In the genomic region with DNA sequence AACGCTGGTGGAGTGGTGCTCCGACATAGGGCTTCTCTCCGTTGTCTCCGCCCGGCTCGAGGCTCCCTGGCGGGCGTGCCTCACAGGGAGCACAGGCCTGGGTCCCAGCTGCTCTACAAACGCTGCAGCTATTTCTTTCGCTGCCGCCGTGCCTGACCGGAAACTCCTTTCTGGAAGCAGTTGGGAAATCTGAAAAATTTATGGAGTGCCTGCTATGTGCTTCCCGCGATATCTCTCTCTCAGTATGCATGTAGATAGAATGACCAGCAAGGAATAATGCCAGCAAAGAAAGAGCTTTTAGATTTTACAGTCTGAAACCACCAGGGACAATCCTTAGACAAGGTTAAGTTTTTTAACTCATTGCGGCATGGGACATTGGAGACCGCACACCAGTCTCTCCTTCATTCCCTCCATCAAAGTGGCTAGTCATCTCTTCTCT, we compare ENCODE assay signal across 8 cellular contexts. TPM values are rescaled to one million over a fixed set of nuclear protein-coding genes. Genes with fewer than 3 reads are reported as not detected.
DNase-seq lines count a peak whose midpoint lies in the region; ATAC-seq and TF ChIP-seq lines count a peak whose summit lies in the region.

No MANE protein-coding gene starts in this region.

- WGBS in trophoblast cell (ENCODE audit: extremely low coverage, insufficient coverage, insufficient read length) = no CpG with 5 or more reads among the region's 17 CpGs

- intact Hi-C loops in PC-3 (cut with micrococcal nuclease) (loop anchor here (5.0 kb wide), 1 partner anchor 849 kb away; a partner anchor contains a TSS), posterior vena cava (cut with DNase I) (loop anchor here in 1 of 2 donors (10.0 kb wide), 1 partner anchor 852 kb away; a partner anchor contains a TSS)

- no peak overlapping the region for H3K27ac ChIP-seq in PC-3 (ENCODE audit: low read length)
- peak overlapping the region; percentile 73 for H3K27ac ChIP-seq in epithelial cell of prostate
- H3K27ac ChIP-seq in trophoblast cell (ENCODE audit: low read depth, low read length) = peak overlapping the region; percentile 97

- H2AK5ac ChIP-seq in trophoblast cell (ENCODE audit: low read length) = no peak overlapping the region

- H3K79me1 ChIP-seq in trophoblast cell (ENCODE audit: low read length) = peaks cover 10% of the 10 kb centered on the region

- peak overlapping the region; percentile 92 for H3K18ac ChIP-seq in trophoblast cell (ENCODE audit: low read length)

- H3K9me3 Mint-ChIP-seq in activated T-cell treated with anti-CD3 and anti-CD28 coated beads, Interleukin-2, amount 50 U/mL, for 4 hours = no peaks in the 10 kb centered on the region

- H2BK5ac ChIP-seq in trophoblast cell (ENCODE audit: low read depth, low read length, poor library complexity) = peak overlapping the region; percentile 96

- no peaks in the 10 kb centered on the region for H3K9me2 ChIP-seq in PC-3 (replicated peaks; ENCODE audit: low read length)

- H3K9me3 ChIP-seq in PC-3 (ENCODE audit: low read length) (no peaks in the 10 kb centered on the region), trophoblast cell (ENCODE audit: insufficient read depth, low read depth, low read length) (no peaks in the 10 kb centered on the region)

- H3K4me2 ChIP-seq in PC-3 (ENCODE audit: low read length) (peak overlapping the region; percentile 94), trophoblast cell (ENCODE audit: low read length) (peak overlapping the region; percentile 87)

- CTCF ChIA-PET in PC-3 (lab: Charles Lee) = no interaction called here

- POLR2A ChIA-PET in PC-3 (lab: Charles Lee; ENCODE audit: unreplicated experiment) = no interaction called here

- peaks cover 18% of the 10 kb centered on the region for H3K79me2 ChIP-seq in PC-3 (ENCODE audit: low read length)
- peaks cover 10% of the 10 kb centered on the region for H3K79me2 ChIP-seq in trophoblast cell (ENCODE audit: control insufficient read depth, insufficient read depth, low read length, poor library complexity)

- H4K8ac ChIP-seq in trophoblast cell (ENCODE audit: low read depth, low read length) = peak overlapping the region; percentile 98

- peak overlapping the region; percentile 92 for H3K14ac ChIP-seq in trophoblast cell (ENCODE audit: low read length)

- no peak overlapping the region for H2BK12ac ChIP-seq in trophoblast cell (ENCODE audit: low read length)

- H3K4me1 ChIP-seq in PC-3 (ENCODE audit: insufficient read depth, low read length) = peaks cover 15% of the 10 kb centered on the region
- peaks cover 4 to 5% of the 10 kb centered on the region in 2 experiments for H3K4me1 ChIP-seq in trophoblast cell (ENCODE audit: control insufficient read depth in 1 of 2, insufficient read depth in 2 of 2, low read length in 2 of 2)

- H4K20me1 ChIP-seq in PC-3 (ENCODE audit: low read length) = no peaks in the 10 kb centered on the region

- peak overlapping the region; percentile 99 for H2AFZ ChIP-seq in PC-3 (ENCODE audit: low read length)
- H2AFZ ChIP-seq in trophoblast cell (ENCODE audit: insufficient read depth, low read length, poor library complexity) = peak overlapping the region; percentile 61

- H3K4ac ChIP-seq in trophoblast cell (ENCODE audit: low read depth, low read length) = no peak overlapping the region

- H3K27me3 ChIP-seq in PC-3 (ENCODE audit: low read length) = no peaks in the 10 kb centered on the region
- no peaks in the 10 kb centered on the region for H3K27me3 ChIP-seq in trophoblast cell (ENCODE audit: insufficient read depth, low read length)

- no peak for DNase-seq in activated T-cell treated with anti-CD3 and anti-CD28 coated beads, Interleukin-2, amount 50 U/mL, for 4 hours
- DNase-seq in activated T-cell treated with anti-CD3 and anti-CD28 coated beads for 4 hours = no peak
- DNase-seq in PC-3 = no peak
- no peak for DNase-seq in epithelial cell of prostate (ENCODE audit: low read depth, low spot score)
- peak in 1 of 2 donors; percentile 92 for DNase-seq in trophoblast cell
- no peak for DNase-seq in posterior vena cava (ENCODE audit: low spot score)
- no peak for DNase-seq in NCI-H1092 (lab: John Stamatoyannopoulos, UW)
- no peak for DNase-seq in activated gamma-delta T cell (lab: John Stamatoyannopoulos, UW)

- H4K91ac ChIP-seq in trophoblast cell (ENCODE audit: low read depth, low read length) = peak overlapping the region; percentile 79

- no peak for TF ChIP-seq CTCF in PC-3 (conservative IDR thresholded peaks at IDR 0.05; ENCODE audit: low read depth, low read length)

- BruUV-seq in PC-3 (replicated peaks; lab: Mats Ljungman, UMichigan) = TSS peak; percentile 35

- H3K36me3 Mint-ChIP-seq in activated T-cell treated with anti-CD3 and anti-CD28 coated beads, Interleukin-2, amount 50 U/mL, for 4 hours (ENCODE audit: insufficient read depth) = peaks cover 7% of the 10 kb centered on the region

- no peak for ATAC-seq in activated T-cell treated with anti-CD3 and anti-CD28 coated beads, Interleukin-2, amount 50 U/mL, for 4 hours
- ATAC-seq in PC-3 = no peak

- H3K4me3 Mint-ChIP-seq in activated T-cell treated with anti-CD3 and anti-CD28 coated beads, Interleukin-2, amount 50 U/mL, for 4 hours = peak overlapping the region; percentile 85

- H3K36me3 ChIP-seq in PC-3 (ENCODE audit: low read depth, low read length) (no peaks in the 10 kb centered on the region), trophoblast cell (ENCODE audit: control insufficient read depth in 1 of 2, insufficient read depth in 2 of 2, low read length in 2 of 2) (no peaks in the 10 kb centered on the region)

- no peak overlapping the region for H3K23ac ChIP-seq in trophoblast cell (ENCODE audit: low read length)

- H3K4me3 ChIP-seq in PC-3 (ENCODE audit: low read length) (peak overlapping the region; percentile 89), trophoblast cell (ENCODE audit: low read depth, low read length) (peak overlapping the region; percentile 83)

- peaks cover 33% of the 10 kb centered on the region for H3K4me1 Mint-ChIP-seq in activated T-cell treated with anti-CD3 and anti-CD28 coated beads, Interleukin-2, amount 50 U/mL, for 4 hours (ENCODE audit: low read depth)

- peaks cover 3% of the 10 kb centered on the region for H3K27me3 Mint-ChIP-seq in activated T-cell treated with anti-CD3 and anti-CD28 coated beads, Interleukin-2, amount 50 U/mL, for 4 hours (ENCODE audit: low read depth)

- no peaks in the 10 kb centered on the region for H3F3A ChIP-seq in PC-3 (ENCODE audit: low read length, unreplicated experiment)

- peak overlapping the region; percentile 73 for H4K12ac ChIP-seq in trophoblast cell (ENCODE audit: low read depth, low read length)

- H2BK120ac ChIP-seq in trophoblast cell (ENCODE audit: insufficient read depth, low read length, poor library complexity) = peak overlapping the region; percentile 68

- peak overlapping the region; percentile 55 for H3K9ac ChIP-seq in PC-3 (ENCODE audit: low read length)
- H3K9ac ChIP-seq in trophoblast cell (ENCODE audit: low read length) = peak overlapping the region; percentile 71

RNA-seq across cellular contexts. Expression of a gene that starts 0.8 kb away (rescaled TPM):
- total RNA-seq in activated T-cell treated with anti-CD3 and anti-CD28 coated beads, Interleukin-2, amount 50 U/mL, for 4 hours = 1 to 10 TPM; 4.2 to 8.2 (median 6.7) TPM
- 6.2 and 7.7 TPM in 2 replicates for total RNA-seq in PC-3 (2014; rRNA removed)
- 13.7 and 14.7 TPM in 2 replicates for polyA plus RNA-seq in trophoblast cell (2013)
- total RNA-seq in posterior vena cava = 10 to 100 TPM; 22.1 to 24.9 TPM
